12 cellular contexts compared by ENCODE assay signal in genomic region chr17:41885733-41886132, GRCh38. TPM values are rescaled to one million over a fixed set of nuclear protein-coding genes. Genes with fewer than 3 reads are reported as not detected.
A peak's percentile ranks its signal among the peaks of the same experiment; 100 is the strongest.
DNase-seq lines count a peak whose midpoint lies in the region; ATAC-seq and TF ChIP-seq lines count a peak whose summit lies in the region.
"Had no signal": no experiment of that assay in that cellular context is flagged by ENCODE, and none has a peak within 500 bp of the region (broad histone marks: within the 10 kb centered on the region; RNA-seq: fewer than 3 reads in every experiment).

No MANE protein-coding gene starts in this region.

- TF ChIP-seq CTCF in LNCaP clone FGC (IDR thresholded peaks at IDR 0.05; ENCODE audit: control insufficient read depth, extremely low read depth, insufficient read depth) (peak; percentile 25; the same call in 1 of the 2 replicates), cardiac fibroblast (IDR thresholded peaks at IDR 0.05; ENCODE audit: low read depth, low read length) (peak; percentile 5), osteoblast (IDR thresholded peaks at IDR 0.05; ENCODE audit: extremely low read depth, low read depth, low read length) (peak; percentile 12)

- no peak overlapping the region for H3K27ac ChIP-seq in osteoblast (ENCODE audit: low read depth, low read length)
- H3K27ac ChIP-seq: HL-60 had no signal

- no peak overlapping the region for H3K4me2 ChIP-seq in osteoblast (ENCODE audit: insufficient read depth, low read length)

- no peaks in the 10 kb centered on the region for H3K4me1 ChIP-seq in osteoblast (ENCODE audit: insufficient read depth, low read length)

- H3K9me3 ChIP-seq in osteoblast (ENCODE audit: low read depth, low read length), result no peaks in the 10 kb centered on the region

- no peaks in the 10 kb centered on the region for H3K27me3 ChIP-seq in osteoblast (ENCODE audit: insufficient read depth, low read length)

- H3K79me2 ChIP-seq in osteoblast (ENCODE audit: insufficient read depth, low read length), result peaks cover 24% of the 10 kb centered on the region

- no peak for ATAC-seq in GM21529 (IDR thresholded peaks at IDR 0.05; ENCODE audit: unreplicated experiment)
- ATAC-seq in HG02571 (IDR thresholded peaks at IDR 0.05; ENCODE audit: unreplicated experiment), result no peak

- no peak overlapping the region for H3K4me3 ChIP-seq in LNCaP clone FGC (ENCODE audit: low read depth, low read length)
- H3K4me3 ChIP-seq in cardiac fibroblast (replicated peaks in 1 of 2; ENCODE audit: low read depth in 2 of 2, low read length in 2 of 2), result no peak overlapping the region
- no peak overlapping the region for H3K4me3 ChIP-seq in osteoblast (ENCODE audit: insufficient read depth, low read length)

- DNase-seq in ELR (ENCODE audit: low read depth) (peak; percentile 22), LNCaP clone FGC (ENCODE audit: low read depth) (no peak), cardiac fibroblast (ENCODE audit: low read depth in 2 of 2) (no peak), osteoblast (ENCODE audit: insufficient read length, low spot score, missing footprints) (peak; percentile 73), inferior parietal cortex (ENCODE audit: extremely low spot score) (no peak), CD1c-positive myeloid dendritic cell (ENCODE audit: extremely low spot score) (no peak)
- DNase-seq: activated naive CD4-positive, alpha-beta T cell treated with Interleukin-2 at 50 U/mL for 16 hours; NCI-H446 had no signal

- H4K20me1 ChIP-seq in osteoblast (ENCODE audit: insufficient read depth, low read length), result no peaks in the 10 kb centered on the region

- H2AFZ ChIP-seq in osteoblast (ENCODE audit: low read length), result no peak overlapping the region

- peaks cover 90% of the 10 kb centered on the region for H3K36me3 ChIP-seq in osteoblast (ENCODE audit: insufficient read depth, low read length)

RNA-seq across cellular contexts. Expression of gene KLHL11, which starts 20.5 kb away (rescaled TPM):
- total RNA-seq in osteoblast, result 28.6 and 34.7 TPM in 2 replicates

RNA-seq across cellular contexts. Expression of gene ACLY, which starts 33.0 kb away (rescaled TPM):
- total RNA-seq in osteoblast, result 271 and 273 TPM in 2 replicates

RNA-seq across cellular contexts. Expression of gene ODAD4, which starts 44.7 kb away (rescaled TPM):
- 1.1 and 1.5 TPM in 2 replicates for total RNA-seq in osteoblast

RNA-seq across cellular contexts. Expression of gene KLHL10, which starts 48.1 kb away (rescaled TPM):
- 0.36 and 0.59 TPM in 2 replicates for total RNA-seq in osteoblast
- total RNA-seq: skeletal muscle tissue had no signal

RNA-seq across cellular contexts. Expression of gene NT5C3B, which starts 49.7 kb away (rescaled TPM):
- total RNA-seq in osteoblast, result 69.8 and 70.4 TPM in 2 replicates

Comparison
In these comparisons a context has a peak if more than half of its experiments do, and no peak if none do; other contexts are left out.
1. DNase-seq: peak in ELR (single experiment) and osteoblast (single experiment); none in LNCaP clone FGC (single experiment), cardiac fibroblast (0 of 2), inferior parietal cortex (single experiment) and CD1c-positive myeloid dendritic cell (single experiment).
2. Peak in every context shown above with its lines, with median percentiles within 50 percentile points of each other: CTCF ChIP-seq.